Comparison of ENCODE assay signal across 8 cellular contexts in the genomic region with DNA sequence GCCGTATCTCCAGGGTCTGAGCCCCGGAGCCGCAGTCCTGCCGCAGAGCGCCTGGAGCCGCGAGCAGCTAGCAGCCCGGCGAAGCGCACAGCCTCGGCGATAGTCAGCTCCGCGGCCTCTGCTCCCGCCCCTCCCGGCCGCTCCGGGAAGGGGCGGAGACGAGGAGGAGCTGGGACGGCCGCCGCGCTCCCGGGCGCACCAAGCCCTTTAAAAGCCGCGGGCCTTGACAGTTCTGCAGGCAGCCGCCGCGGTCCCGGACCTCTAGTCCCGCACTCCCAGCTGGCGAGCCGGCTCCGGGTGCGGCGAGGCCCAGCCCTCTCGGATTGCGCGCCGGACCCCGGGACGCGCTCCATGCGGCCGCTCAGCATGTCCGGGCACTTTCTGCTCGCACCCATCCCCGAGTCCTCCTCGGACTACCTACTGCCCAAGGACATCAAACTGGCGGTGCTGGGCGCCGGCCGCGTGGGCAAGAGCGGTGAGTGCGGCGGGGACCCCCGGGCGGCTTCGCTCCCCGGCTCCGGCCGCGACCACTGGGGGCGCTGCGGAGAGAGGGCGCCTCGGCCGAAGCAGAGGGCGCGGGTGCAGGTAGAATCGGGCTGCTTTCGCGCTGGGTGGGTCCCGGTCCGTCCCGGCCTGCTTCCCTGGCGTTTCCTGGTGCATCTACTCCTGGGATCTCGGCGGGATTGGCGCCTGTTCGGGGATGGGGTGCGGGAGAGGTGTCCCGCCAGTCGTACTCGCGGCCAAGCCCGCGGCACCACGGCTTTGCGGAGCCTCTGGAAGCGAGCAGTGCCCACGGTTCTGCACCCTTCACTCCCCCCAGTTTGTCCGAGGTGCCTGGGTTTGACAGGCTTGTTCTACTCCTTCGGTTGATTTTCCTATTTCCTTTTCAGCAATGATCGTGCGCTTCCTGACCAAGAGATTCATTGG. TPM values are rescaled to one million over a fixed set of nuclear protein-coding genes. Genes with fewer than 3 reads are reported as not detected.
DNase-seq lines count a peak whose midpoint lies in the region; ATAC-seq and TF ChIP-seq lines count a peak whose summit lies in the region.

A gene with protein sequence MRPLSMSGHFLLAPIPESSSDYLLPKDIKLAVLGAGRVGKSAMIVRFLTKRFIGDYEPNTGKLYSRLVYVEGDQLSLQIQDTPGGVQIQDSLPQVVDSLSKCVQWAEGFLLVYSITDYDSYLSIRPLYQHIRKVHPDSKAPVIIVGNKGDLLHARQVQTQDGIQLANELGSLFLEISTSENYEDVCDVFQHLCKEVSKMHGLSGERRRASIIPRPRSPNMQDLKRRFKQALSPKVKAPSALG (plus strand): TSS at position 237 of the 927 bp plus-strand sequence. CDS start 115 bp downstream, at position 352.

- H2AFZ ChIP-seq in fibroblast of lung (ENCODE audit: low read length) = peak within 1 kb of the TSS; percentile 75

- H3K79me2 ChIP-seq in fibroblast of lung (ENCODE audit: control insufficient read depth, insufficient read depth, low read length) = no peaks in the 10 kb centered on the region

- peaks cover 6% of the 10 kb centered on the region for H3K4me1 ChIP-seq in fibroblast of lung (ENCODE audit: control insufficient read depth, extremely low read depth, insufficient read depth, low read length)

- no peaks in the 10 kb centered on the region for H4K20me1 ChIP-seq in fibroblast of lung (ENCODE audit: control insufficient read depth, extremely low read depth, insufficient read depth, low read length)

- peak within 1 kb of the TSS; percentile 94 for H3K4me2 ChIP-seq in fibroblast of lung (ENCODE audit: extremely low read depth, insufficient read depth, low read length)

- H3K9me3 Mint-ChIP-seq in activated T-helper 2 cell treated with anti-CD3 and anti-CD28 coated beads, Interferon-gamma antibody, Interleukin-2, Interleukin-4, amounts not matched to agents 10 μg/mL and 5 μg/mL and 100 μg/mL, durations not matched to agents 14 hours and 24 hours and 36 hours = no peaks in the 10 kb centered on the region
- H3K9me3 Mint-ChIP-seq in naive thymus-derived CD8-positive, alpha-beta T cell = no peaks in the 10 kb centered on the region

- no peaks in the 10 kb centered on the region for H3K9me3 ChIP-seq in fibroblast of lung (ENCODE audit: control insufficient read depth, insufficient read depth, low read depth, low read length)

- H3K4me3 Mint-ChIP-seq in activated T-helper 2 cell treated with anti-CD3 and anti-CD28 coated beads, Interferon-gamma antibody, Interleukin-2, Interleukin-4, amounts not matched to agents 10 μg/mL and 5 μg/mL and 100 μg/mL, durations not matched to agents 14 hours and 24 hours and 36 hours (ENCODE audit: low read depth) = peak within 1 kb of the TSS; percentile 88
- peak within 1 kb of the TSS; percentile 87 to 94 (median 92) for H3K4me3 Mint-ChIP-seq in naive thymus-derived CD8-positive, alpha-beta T cell

- H3K27me3 Mint-ChIP-seq in activated T-helper 2 cell treated with anti-CD3 and anti-CD28 coated beads, Interferon-gamma antibody, Interleukin-2, Interleukin-4, amounts not matched to agents 10 μg/mL and 5 μg/mL and 100 μg/mL, durations not matched to agents 14 hours and 24 hours and 36 hours (ENCODE audit: low read depth) = peaks cover 44% of the 10 kb centered on the region
- H3K27me3 Mint-ChIP-seq in naive thymus-derived CD8-positive, alpha-beta T cell = peaks cover 0 to 16% (median 3%) of the 10 kb centered on the region in 5 donors

- ATAC-seq in GM19452 (IDR thresholded peaks at IDR 0.05; ENCODE audit: unreplicated experiment) (peak; percentile 84), HG03571 (IDR thresholded peaks at IDR 0.05; ENCODE audit: unreplicated experiment) (peak; percentile 79)
- ATAC-seq in naive thymus-derived CD8-positive, alpha-beta T cell = peak; percentile 92 to 93

- peaks cover 10% of the 10 kb centered on the region for H3K4me1 Mint-ChIP-seq in activated T-helper 2 cell treated with anti-CD3 and anti-CD28 coated beads, Interferon-gamma antibody, Interleukin-2, Interleukin-4, amounts not matched to agents 10 μg/mL and 5 μg/mL and 100 μg/mL, durations not matched to agents 14 hours and 24 hours and 36 hours (ENCODE audit: low read depth)
- H3K4me1 Mint-ChIP-seq in naive thymus-derived CD8-positive, alpha-beta T cell = peaks cover 17 to 34% (median 27%) of the 10 kb centered on the region in 4 donors

- POLR2A ChIA-PET in naive thymus-derived CD8-positive, alpha-beta T cell (lab: Charles Lee) = interaction anchor here (0.9 to 2.8 kb wide), 5 partner anchors 9 to 91 kb away, joined by 3 to 14 read pairs (median 5); a partner anchor contains a TSS

- H3K9ac ChIP-seq in fibroblast of lung (ENCODE audit: insufficient read depth, low read length) = peak within 1 kb of the TSS; percentile 82

- TF ChIP-seq CTCF in fibroblast of lung (conservative IDR thresholded peaks at IDR 0.05 in 1 of 2, IDR thresholded peaks at IDR 0.05 in 1 of 2; ENCODE audit: low read depth in 1 of 2, low read length in 2 of 2) = peak; percentile 41 to 66

- DNase-seq in Caki2 (ENCODE audit: low read depth) (peak; percentile 88), fibroblast of lung (ENCODE audit: low read depth in 2 of 2) (peak; percentile 86 to 94)
- peak; percentile 60 for DNase-seq in activated T-helper 2 cell treated with anti-CD3 and anti-CD28 coated beads, Interferon-gamma antibody, Interleukin-2, Interleukin-4, amounts not matched to agents 10 μg/mL and 5 μg/mL and 100 μg/mL, durations not matched to agents 14 hours and 24 hours and 36 hours (ENCODE audit: low spot score)
- peak; percentile 49 to 85 (median 78) for DNase-seq in naive thymus-derived CD8-positive, alpha-beta T cell
- DNase-seq in stimulated activated naive CD4-positive, alpha-beta T cell (lab: John Stamatoyannopoulos, UW) = peak; percentile 36 to 78 (median 64)

- peak within 1 kb of the TSS; percentile 61 for H3K27ac Mint-ChIP-seq in activated T-helper 2 cell treated with anti-CD3 and anti-CD28 coated beads, Interferon-gamma antibody, Interleukin-2, Interleukin-4, amounts not matched to agents 10 μg/mL and 5 μg/mL and 100 μg/mL, durations not matched to agents 14 hours and 24 hours and 36 hours
- peak within 1 kb of the TSS; percentile 18 to 93 (median 86) for H3K27ac Mint-ChIP-seq in naive thymus-derived CD8-positive, alpha-beta T cell

- intact Hi-C loops in activated T-helper 2 cell treated with anti-CD3 and anti-CD28 coated beads, Interferon-gamma antibody, Interleukin-2, Interleukin-4, amounts not matched to agents 10 μg/mL and 5 μg/mL and 100 μg/mL, durations not matched to agents 14 hours and 24 hours and 36 hours (cut with micrococcal nuclease) = loop anchor here (5.0 kb wide), 2 partner anchors 86 to 99 kb away; a partner anchor contains a TSS

- peak within 1 kb of the TSS; percentile 77 for H3K27ac ChIP-seq in fibroblast of lung (ENCODE audit: insufficient read depth, low read length)

- peak within 1 kb of the TSS; percentile 70 to 94 (median 78) for H3K4me3 ChIP-seq in fibroblast of lung (replicated peaks in 1 of 4; ENCODE audit: control extremely low read depth in 1 of 4, insufficient read depth in 1 of 4, low read depth in 3 of 4, low read length in 4 of 4)

- H3K36me3 ChIP-seq in fibroblast of lung (ENCODE audit: control insufficient read depth, insufficient read depth, low read length) = no peaks in the 10 kb centered on the region

- no peaks in the 10 kb centered on the region for H3K36me3 Mint-ChIP-seq in activated T-helper 2 cell treated with anti-CD3 and anti-CD28 coated beads, Interferon-gamma antibody, Interleukin-2, Interleukin-4, amounts not matched to agents 10 μg/mL and 5 μg/mL and 100 μg/mL, durations not matched to agents 14 hours and 24 hours and 36 hours (ENCODE audit: low read depth)
- peaks cover 0 to 7% (median 0%) of the 10 kb centered on the region in 3 donors for H3K36me3 Mint-ChIP-seq in naive thymus-derived CD8-positive, alpha-beta T cell

- in situ Hi-C loops in Caki2 (cut with HindIII; ENCODE audit: low pct_unique_long_range_greater_than_20kb, low sequenced_read_pairs) = no loop called here

- H3K27me3 ChIP-seq in fibroblast of lung (ENCODE audit: control insufficient read depth, insufficient read depth, low read length) = no peaks in the 10 kb centered on the region

TF ChIP-seq in PFSK-1, 5 proteins besides CTCF, POLR2A, EP300 and RAD21:
- TF ChIP-seq FOXP2 (optimal IDR thresholded peaks at IDR 0.05; ENCODE audit: borderline replicate concordance, extremely low read depth, extremely low read length, insufficient read depth) (peak; percentile 52), TAF1 (IDR thresholded peaks at IDR 0.05; ENCODE audit: borderline replicate concordance, insufficient read depth, low read length) (no peak), POLR2AphosphoS5 (IDR thresholded peaks at IDR 0.05; ENCODE audit: low read depth, low read length) (peak; percentile 41; the same call in 1 of the 2 replicates)

RNA-seq across cellular contexts. Expression of the gene that starts here (rescaled TPM):
- 44.7 and 107 TPM in 2 replicates for total RNA-seq in Caki2 (2014; rRNA removed; shearing (Covaris generic); ENCODE audit: low replicate concordance)
- 1.3 TPM for polyA plus RNA-seq in PFSK-1 (2012; ENCODE audit: insufficient read length, low read depth)
- 1.3 and 1.7 TPM in 2 replicates for total RNA-seq in activated T-helper 2 cell treated with anti-CD3 and anti-CD28 coated beads, Interferon-gamma antibody, Interleukin-2, Interleukin-4, amounts not matched to agents 10 μg/mL and 5 μg/mL and 100 μg/mL, durations not matched to agents 14 hours and 24 hours and 36 hours
- total RNA-seq in fibroblast of lung = 73.5 and 82.2 TPM in 2 replicates
- polyA plus RNA-seq in fibroblast of lung = 10.4 and 12.8 TPM in 2 replicates
- 16.4 and 27.8 TPM in 2 replicates for polyA plus RNA-seq in fibroblast of lung (2012)
- polyA minus RNA-seq in fibroblast of lung (ENCODE audit: low replicate concordance) = 75.7 and 95.9 TPM in 2 replicates
- 1 to 10 TPM; 2.9 TPM for total RNA-seq in naive thymus-derived CD8-positive, alpha-beta T cell
- polyA plus RNA-seq in naive thymus-derived CD8-positive, alpha-beta T cell = 1 to 10 TPM in 2 of 3 donors, under 1 TPM in 1; 0.20 to 3.3 (median 1.7) TPM

Comparison
In these comparisons a context has a peak if more than half of its experiments do, and no peak if none do; other contexts are left out.
1. Peak in every context shown above with its lines: DNase-seq, ATAC-seq, H3K4me3 ChIP-seq and H3K27ac ChIP-seq.
2. RNA of the gene that starts here (total RNA-seq): 73.5 to 82.2 TPM in fibroblast of lung and 44.7 to 107 TPM in Caki2; 2.9 TPM in naive thymus-derived CD8-positive, alpha-beta T cell and 1.3 to 1.7 TPM in activated T-helper 2 cell treated with anti-CD3 and anti-CD28 coated beads, Interferon-gamma antibody, Interleukin-2, Interleukin-4, amounts not matched to agents 10 μg/mL and 5 μg/mL and 100 μg/mL, durations not matched to agents 14 hours and 24 hours and 36 hours; every median in the first group is over 10 times any median in the second.